ENCODE assay signal across 25 cellular contexts in the genomic region with DNA sequence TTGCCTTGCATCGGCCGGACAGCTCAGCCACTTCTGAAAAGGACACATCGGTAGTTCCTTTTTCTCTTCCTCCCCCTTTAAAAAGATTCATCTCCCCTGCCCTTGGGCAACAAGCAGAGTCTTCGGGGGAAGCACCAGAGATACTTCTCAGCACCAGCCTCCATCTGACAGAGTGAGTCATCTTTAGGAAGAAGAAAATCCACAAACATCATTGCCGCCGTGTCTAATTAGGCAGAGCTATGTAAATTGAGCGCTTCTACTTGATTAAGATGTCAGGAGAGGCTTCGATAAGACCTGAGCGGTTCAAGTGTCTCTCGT.
"Had no signal": no experiment of that assay in that cellular context is flagged by ENCODE, and none has a peak within 500 bp of the region (broad histone marks: within the 10 kb centered on the region; RNA-seq: fewer than 3 reads in every experiment).

No MANE protein-coding gene starts in this region.

- H3K4me1 ChIP-seq: lower lobe of right lung, right atrium auricular region, right lobe of liver, stomach, testis, thyroid gland, transverse colon, upper lobe of left lung, vagina had no signal

- ATAC-seq: left cardiac atrium; left lobe of liver; left ventricle myocardium superior; lower lobe of right lung; naive thymus-derived CD8-positive, alpha-beta T cell; right lobe of liver; stimulated activated naive B cell treated with anti-CD40 and anti-IgM and Interleukin-4, amounts not matched to agents 10 μg/mL and 1 μg/mL and 100 μg/mL, for 72 hours; stimulated activated naive CD8-positive, alpha-beta T cell treated with anti-CD3 and anti-CD28 coated beads, Interleukin-15, Interleukin-2, amounts not matched to agents 100 U/mL and 50 U/mL, for 24 hours had no signal

- H3K27ac ChIP-seq: lower lobe of right lung, neutrophil, ovary, right atrium auricular region, right lobe of liver, stomach, testis, thyroid gland, transverse colon, upper lobe of left lung, vagina had no signal

- H3K36me3 ChIP-seq: lower lobe of right lung, neutrophil, ovary, right atrium auricular region, right lobe of liver, stomach, thyroid gland, transverse colon, upper lobe of left lung, vagina had no signal

- H3K27me3 ChIP-seq: ovary, right atrium auricular region, right lobe of liver, testis, thyroid gland, vagina had no signal

- H3K9me3 ChIP-seq: lower lobe of right lung, neutrophil, ovary, right atrium auricular region, right lobe of liver, stomach, testis, thyroid gland, transverse colon, upper lobe of left lung, vagina had no signal

- H3K4me3 ChIP-seq: lower lobe of right lung, ovary, right atrium auricular region, right lobe of liver, smooth muscle cell, stomach, testis, thyroid gland, transverse colon, upper lobe of left lung, vagina had no signal

- DNase-seq: hippocampal formation; kidney glomerular epithelial cell; left cardiac atrium; left ventricle myocardium superior; lower lobe of right lung; mammary epithelial cell; mesenchymal stem cell; naive thymus-derived CD8-positive, alpha-beta T cell; occipital lobe; ovary; right lobe of liver; stimulated activated CD4-positive, alpha-beta T cell treated with anti-CD3 and anti-CD28 coated beads, Interleukin-2, amount 100 ng/mL, for 24 hours; stimulated activated CD4-positive, alpha-beta T cell treated with anti-CD3 and anti-CD28 coated beads, Interleukin-4, amount 100 ng/mL, for 1 hour; stimulated activated naive B cell treated with anti-CD40 and anti-IgM and Interleukin-4, amounts not matched to agents 10 μg/mL and 1 μg/mL and 100 μg/mL, for 72 hours; stimulated activated naive CD8-positive, alpha-beta T cell treated with anti-CD3 and anti-CD28 coated beads, Interleukin-15, Interleukin-2, amounts not matched to agents 100 U/mL and 50 U/mL, for 24 hours; stomach; testis; thyroid gland; transverse colon had no signal
